Comparison of ENCODE assay signal across 8 cellular contexts in the genomic region with DNA sequence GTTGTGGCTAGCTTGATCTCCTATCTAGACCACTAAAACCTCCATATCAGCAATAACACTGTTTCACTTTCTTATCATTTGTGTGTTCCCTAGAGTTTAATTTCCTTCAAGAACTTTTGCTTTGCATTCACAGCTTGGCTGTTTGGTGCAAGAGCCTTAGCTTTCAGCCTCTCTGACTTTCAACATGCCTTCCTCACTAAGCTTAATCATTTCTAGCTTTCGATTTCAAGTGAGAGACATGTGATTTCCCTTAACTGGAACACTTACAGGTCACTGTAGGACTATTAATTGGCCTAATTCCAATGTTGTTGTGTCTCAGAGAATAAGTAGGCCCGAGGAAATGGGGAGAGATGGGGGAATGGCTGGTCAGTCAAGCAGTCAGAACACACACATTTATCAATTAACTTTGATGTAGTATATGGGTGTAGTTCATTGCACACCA. TPM values are rescaled to one million over a fixed set of nuclear protein-coding genes. Genes with fewer than 3 reads are reported as not detected.
DNase-seq lines count a peak whose midpoint lies in the region; ATAC-seq, FAIRE-seq and TF ChIP-seq lines count a peak whose summit lies in the region.

No MANE protein-coding gene starts in this region.

- no peak overlapping the region for H3K4me3 ChIP-seq in fibroblast of villous mesenchyme (ENCODE audit: low read depth, low read length)

- TF ChIP-seq POLR2A in GM12892 (IDR thresholded peaks at IDR 0.05; ENCODE audit: low read depth, low read length), result no peak

- ATAC-seq in GM21515 (IDR thresholded peaks at IDR 0.05; ENCODE audit: unreplicated experiment) (peak; percentile 92), HG03520 (IDR thresholded peaks at IDR 0.05; ENCODE audit: unreplicated experiment) (peak; percentile 80), HG03469 (IDR thresholded peaks at IDR 0.05; ENCODE audit: unreplicated experiment) (no peak), GM19035 (IDR thresholded peaks at IDR 0.05; ENCODE audit: unreplicated experiment) (no peak)

- FAIRE-seq in GM12892 (lab: Jason Lieb, UNC), result peak; percentile 58

- no peak for TF ChIP-seq CTCF in fibroblast of villous mesenchyme (IDR thresholded peaks at IDR 0.05; ENCODE audit: insufficient read depth, low read depth, low read length)

- DNase-seq in GM12892 (ENCODE audit: insufficient read length), result no peak
- peak; percentile 65 for DNase-seq in fibroblast of villous mesenchyme (ENCODE audit: low read depth)
- DNase-seq in NCI-H1105 treated with DMSO at 0.1 percent for 48 hours (lab: John Stamatoyannopoulos, UW), result no peak
- DNase-seq in stimulated activated CD4-positive, alpha-beta T cell treated with anti-CD3 and anti-CD28 coated beads, Interleukin-12 subunit alpha, Interleukin-12 subunit beta, amount 100 ng/mL, for 4 hours, result no peak

RNA-seq across cellular contexts. Expression of gene BPGM, which starts 10.6 kb away (rescaled TPM):
- 11.2 TPM for polyA plus RNA-seq in GM12892 (2012; ENCODE audit: missing spikeins)
- total RNA-seq in fibroblast of villous mesenchyme, result 35.8 and 59.2 TPM in 2 replicates

Comparison
In these comparisons a context has a peak if more than half of its experiments do, and no peak if none do; other contexts are left out.
1. ATAC-seq: peak in GM21515 (single experiment) and HG03520 (single experiment); none in HG03469 (single experiment) and GM19035 (single experiment).